Comparison of ENCODE assay signal across 21 cellular contexts in genomic region chr3:127009531-127009930, GRCh38. TPM values are rescaled to one million over a fixed set of nuclear protein-coding genes. Genes with fewer than 3 reads are reported as not detected.
A peak's percentile ranks its signal among the peaks of the same experiment; 100 is the strongest.
DNase-seq lines count a peak whose midpoint lies in the region; ATAC-seq and TF ChIP-seq lines count a peak whose summit lies in the region.
"Had no signal": no experiment of that assay in that cellular context is flagged by ENCODE, and none has a peak within 500 bp of the region (broad histone marks: within the 10 kb centered on the region; RNA-seq: fewer than 3 reads in every experiment).

No MANE protein-coding gene starts in this region.

- peak overlapping the region; percentile 76 for H3K27ac Mint-ChIP-seq in neural progenitor cell

- ATAC-seq in HG03565 (IDR thresholded peaks at IDR 0.05; ENCODE audit: unreplicated experiment) (no peak), GM21381 (IDR thresholded peaks at IDR 0.05; ENCODE audit: unreplicated experiment) (no peak), HG03039 (IDR thresholded peaks at IDR 0.05; ENCODE audit: unreplicated experiment) (no peak)
- ATAC-seq: HCT116 had no signal

- H3K27me3 ChIP-seq in H7 (ENCODE audit: control insufficient read depth, insufficient read depth, low read length) (no peaks in the 10 kb centered on the region), ascending aorta (no peaks in the 10 kb centered on the region), neural progenitor cell (no peaks in the 10 kb centered on the region)
- H3K27me3 ChIP-seq: SJCRH30 had no signal

- H3K36me3 ChIP-seq in H7 (replicated peaks; ENCODE audit: control insufficient read depth, insufficient read depth, low read length) = peaks cover 13% of the 10 kb centered on the region
- peaks cover 11 to 18% of the 10 kb centered on the region in 2 donors for H3K36me3 ChIP-seq in ascending aorta
- no peaks in the 10 kb centered on the region for H3K36me3 ChIP-seq in neural progenitor cell

- peak; percentile 69 for DNase-seq in H7
- DNase-seq in ascending aorta (ENCODE audit: low spot score in 2 of 2) = no peak
- no peak for DNase-seq in neural progenitor cell (ENCODE audit: low spot score)
- DNase-seq in SKM-1 (lab: John Stamatoyannopoulos, UW; ENCODE audit: unreplicated experiment) = no peak
- DNase-seq: Caco-2; CD4-positive, alpha-beta memory T cell; DMS 273 treated with DMSO at 0.1 percent for 48 hours; DMS79 treated with DMSO at 0.1 percent for 48 hours; GM23248; NCI-H1694; NCI-H2081; NCI-H2171; NCI-H345; NCI-H524; OCI-M1; SJCRH30; SW 1271 had no signal

- H3K27ac ChIP-seq in ascending aorta = peak overlapping the region; percentile 80 to 87
- H3K27ac ChIP-seq in neural progenitor cell = no peak overlapping the region
- H3K27ac ChIP-seq: GM23248, SJCRH30 had no signal

- peaks cover 2% of the 10 kb centered on the region for H3K27me3 Mint-ChIP-seq in neural progenitor cell (ENCODE audit: insufficient read depth, low read depth)
- H3K27me3 Mint-ChIP-seq: CD4-positive, alpha-beta memory T cell had no signal

- peaks cover 21% of the 10 kb centered on the region for H3K4me1 Mint-ChIP-seq in neural progenitor cell
- H3K4me1 Mint-ChIP-seq: CD4-positive, alpha-beta memory T cell had no signal

- H3K79me2 ChIP-seq in neural progenitor cell (ENCODE audit: low read depth) = no peaks in the 10 kb centered on the region

- H3F3A ChIP-seq in neural progenitor cell (ENCODE audit: low read depth) = no peaks in the 10 kb centered on the region

- intact Hi-C loops in ascending aorta (cut with DNase I) = loop anchor here (10.0 kb wide), 1 partner anchor 535 kb away; the partner anchor contains the start of gene ZXDC

- H3K9me3 ChIP-seq in ascending aorta (no peaks in the 10 kb centered on the region), neural progenitor cell (ENCODE audit: low read depth) (no peaks in the 10 kb centered on the region)
- H3K9me3 ChIP-seq: Caco-2, SJCRH30 had no signal

- H3K4me1 ChIP-seq in ascending aorta = peaks cover 17 to 55% of the 10 kb centered on the region in 2 donors
- H3K4me1 ChIP-seq in neural progenitor cell = no peaks in the 10 kb centered on the region
- H3K4me1 ChIP-seq: Caco-2, SJCRH30 had no signal

- H2AFZ ChIP-seq in neural progenitor cell (replicated peaks) = no peak overlapping the region
- H2AFZ ChIP-seq: GM23248 had no signal

- H3K4me2 ChIP-seq in neural progenitor cell = no peak overlapping the region

- H3K4me3 Mint-ChIP-seq in neural progenitor cell = no peak overlapping the region
- H3K4me3 Mint-ChIP-seq: CD4-positive, alpha-beta memory T cell had no signal

- TF ChIP-seq CTCF in ascending aorta (IDR thresholded peaks at IDR 0.05) (no peak), neural progenitor cell (IDR thresholded peaks at IDR 0.05) (no peak)

- H3K9me3 Mint-ChIP-seq in neural progenitor cell = no peaks in the 10 kb centered on the region
- H3K9me3 Mint-ChIP-seq: CD4-positive, alpha-beta memory T cell had no signal

- H3K36me3 Mint-ChIP-seq in neural progenitor cell = peaks cover 11% of the 10 kb centered on the region

- H3K9ac ChIP-seq in neural progenitor cell = no peak overlapping the region
- H3K9ac ChIP-seq: GM23248 had no signal

- H4K20me1 ChIP-seq in neural progenitor cell (ENCODE audit: low read depth) = peaks cover 43% of the 10 kb centered on the region

- H3K4me3 ChIP-seq in H7 (ENCODE audit: insufficient read depth, low read depth, low read length) = no peak overlapping the region
- no peak overlapping the region for H3K4me3 ChIP-seq in ascending aorta
- no peak overlapping the region for H3K4me3 ChIP-seq in neural progenitor cell
- H3K4me3 ChIP-seq: GM23248, SJCRH30 had no signal

RNA-seq across cellular contexts. Expression of gene PLXNA1, which starts 26.6 kb away (rescaled TPM):
- 41.9 and 42.7 TPM in 2 replicates for total RNA-seq in H7 (2014; rRNA removed; shearing (Covaris generic))
- 79.8 TPM for total RNA-seq in ascending aorta
- 34.7 and 89.1 TPM in 2 replicates for total RNA-seq in neural progenitor cell (ENCODE audit: low replicate concordance)
